ENCODE assay signal across 1 cellular context in genomic region chr11:96329419-96329818, GRCh38.
TF ChIP-seq lines count a peak whose summit lies in the region.

No MANE protein-coding gene starts in this region.

TF ChIP-seq in SK-N-SH treated with all-trans-retinoic acid at 6 μM for 48 hours, 23 proteins besides CTCF, POLR2A, EP300 and RAD21 (continued from another document):
- TF ChIP-seq TSHZ2 (CRISPR knock-in tag; IDR thresholded peaks at IDR 0.05), result no peak
- TF ChIP-seq CREB5 (CRISPR knock-in tag; IDR thresholded peaks at IDR 0.05; ENCODE audit: low read depth), result no peak
- no peak for TF ChIP-seq ISL1 (CRISPR knock-in tag; IDR thresholded peaks at IDR 0.05)
- no peak for TF ChIP-seq ZFP30 (CRISPR knock-in tag; IDR thresholded peaks at IDR 0.05)
- no peak for TF ChIP-seq CSDC2 (CRISPR knock-in tag; IDR thresholded peaks at IDR 0.05)
- no peak for TF ChIP-seq RARB (CRISPR knock-in tag; IDR thresholded peaks at IDR 0.05)
- no peak for TF ChIP-seq ZC3H10 (CRISPR knock-in tag; IDR thresholded peaks at IDR 0.05)
- no peak for TF ChIP-seq ARNTL (CRISPR knock-in tag; IDR thresholded peaks at IDR 0.05; ENCODE audit: borderline replicate concordance, low read depth)
- TF ChIP-seq ESRRG (CRISPR knock-in tag; IDR thresholded peaks at IDR 0.05), result no peak
